In the genomic region with DNA sequence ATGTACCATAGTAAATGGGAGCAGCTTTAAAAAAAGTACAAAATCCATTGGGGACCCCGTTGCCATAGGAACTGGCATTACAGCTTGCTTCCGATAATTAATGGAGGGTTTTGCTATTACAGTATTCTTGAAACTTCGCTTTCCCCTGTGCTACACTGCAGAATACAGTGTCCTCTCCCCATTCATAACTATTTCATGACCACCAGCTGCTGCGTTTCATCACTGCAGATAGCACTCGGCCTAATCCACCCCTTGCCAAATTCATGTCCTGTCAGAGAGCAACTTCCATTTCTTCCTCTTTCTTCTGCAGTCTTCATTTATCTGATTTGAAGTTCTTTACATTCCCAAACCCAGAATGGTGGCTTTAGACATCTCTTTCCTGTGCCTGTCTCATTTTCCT, we compare ENCODE assay signal across 15 cellular contexts.
"Had no signal": no experiment of that assay in that cellular context is flagged by ENCODE, and none has a peak within 500 bp of the region (broad histone marks: within the 10 kb centered on the region; RNA-seq: fewer than 3 reads in every experiment).

No MANE protein-coding gene starts in this region.

- H3K9me3 ChIP-seq: gastroesophageal sphincter, stomach, upper lobe of right lung had no signal

- H3K4me3 Mint-ChIP-seq: activated naive CD4-positive, alpha-beta T cell treated with anti-CD3 and anti-CD28 coated beads, Interleukin-2, amount 10 ng/mL, durations not matched to agents 7 days and 5 days; activated T-cell treated with anti-CD3 and anti-CD28 coated beads, Interleukin-2, amount 50 U/mL, for 24 hours; dendritic cell treated with granulocyte-macrophage colony-stimulating factor and Interleukin-4, amounts not matched to agents 40 ng/mL and 50 ng/mL, for 4 days; effector memory CD8-positive, alpha-beta T cell; natural killer cell had no signal

- DNase-seq: activated CD4-positive, alpha-beta T cell treated with anti-CD3 and anti-CD28 coated beads, Interleukin-2, amount 50 U/mL, for 4 hours; activated CD4-positive, CD25-positive, alpha-beta regulatory T cell treated with anti-CD3 and anti-CD28 coated beads, Interleukin-2, amount 50 U/mL, for 72 hours; activated naive CD4-positive, alpha-beta T cell treated with anti-CD3 and anti-CD28 coated beads, Interleukin-2, amount 10 ng/mL, durations not matched to agents 7 days and 5 days; activated T-cell treated with anti-CD3 and anti-CD28 coated beads, Interleukin-2, amount 50 U/mL, for 24 hours; effector memory CD8-positive, alpha-beta T cell; islet precursor cell; mammary epithelial cell; natural killer cell; stimulated activated CD4-positive, alpha-beta T cell treated with anti-CD3 and anti-CD28 coated beads, Interleukin-12 subunit alpha, Interleukin-12 subunit beta, amount 100 ng/mL, for 4 hours; stimulated activated CD4-positive, alpha-beta T cell treated with anti-CD3 and anti-CD28 coated beads, Interleukin-2, amount 100 ng/mL, for 24 hours; stomach had no signal

- H3K36me3 Mint-ChIP-seq: activated naive CD4-positive, alpha-beta T cell treated with anti-CD3 and anti-CD28 coated beads, Interleukin-2, amount 10 ng/mL, durations not matched to agents 7 days and 5 days; natural killer cell had no signal

- H3K27me3 Mint-ChIP-seq: activated naive CD4-positive, alpha-beta T cell treated with anti-CD3 and anti-CD28 coated beads, Interleukin-2, amount 10 ng/mL, durations not matched to agents 7 days and 5 days; activated T-cell treated with anti-CD3 and anti-CD28 coated beads, Interleukin-2, amount 50 U/mL, for 24 hours; dendritic cell treated with granulocyte-macrophage colony-stimulating factor and Interleukin-4, amounts not matched to agents 40 ng/mL and 50 ng/mL, for 4 days; effector memory CD8-positive, alpha-beta T cell had no signal

- H3K27ac Mint-ChIP-seq: activated naive CD4-positive, alpha-beta T cell treated with anti-CD3 and anti-CD28 coated beads, Interleukin-2, amount 10 ng/mL, durations not matched to agents 7 days and 5 days; activated T-cell treated with anti-CD3 and anti-CD28 coated beads, Interleukin-2, amount 50 U/mL, for 24 hours; dendritic cell treated with granulocyte-macrophage colony-stimulating factor and Interleukin-4, amounts not matched to agents 40 ng/mL and 50 ng/mL, for 4 days; effector memory CD8-positive, alpha-beta T cell; natural killer cell had no signal

- ATAC-seq: effector memory CD8-positive, alpha-beta T cell; gastroesophageal sphincter; left lobe of liver; natural killer cell; upper lobe of right lung had no signal

- H3K9me3 Mint-ChIP-seq: activated naive CD4-positive, alpha-beta T cell treated with anti-CD3 and anti-CD28 coated beads, Interleukin-2, amount 10 ng/mL, durations not matched to agents 7 days and 5 days; activated T-cell treated with anti-CD3 and anti-CD28 coated beads, Interleukin-2, amount 50 U/mL, for 24 hours; dendritic cell treated with granulocyte-macrophage colony-stimulating factor and Interleukin-4, amounts not matched to agents 40 ng/mL and 50 ng/mL, for 4 days; effector memory CD8-positive, alpha-beta T cell; natural killer cell had no signal
